In genomic region chr14:81220488-81220766, GRCh38 we compare ENCODE assay signal across 8 cellular contexts. TPM values are rescaled to one million over a fixed set of nuclear protein-coding genes. Genes with fewer than 3 reads are reported as not detected.
DNase-seq lines count a peak whose midpoint lies in the region; ATAC-seq and TF ChIP-seq lines count a peak whose summit lies in the region.

No MANE protein-coding gene starts in this region.

- peaks cover 8% of the 10 kb centered on the region for H3K36me3 Mint-ChIP-seq in progenitor cell of endocrine pancreas (ENCODE audit: insufficient read depth)

- H3K27me3 Mint-ChIP-seq in progenitor cell of endocrine pancreas = no peaks in the 10 kb centered on the region

- H3K4me1 ChIP-seq in SJCRH30 (peaks cover 15% of the 10 kb centered on the region), esophagus (ENCODE audit: control insufficient read depth in 2 of 2, insufficient read depth in 2 of 2, low read length in 1 of 2) (no peaks in the 10 kb centered on the region)

- H3K9me3 Mint-ChIP-seq in progenitor cell of endocrine pancreas (ENCODE audit: low read depth) = no peaks in the 10 kb centered on the region

- H3K27me3 ChIP-seq in SJCRH30 = no peaks in the 10 kb centered on the region
- no peaks in the 10 kb centered on the region for H3K27me3 ChIP-seq in esophagus (ENCODE audit: control insufficient read depth in 1 of 2, insufficient read depth in 2 of 2, low read length in 2 of 2)

- H3K27ac ChIP-seq in SJCRH30 (peak overlapping the region; percentile 100), esophagus (ENCODE audit: low read depth in 2 of 2, low read length in 1 of 2) (peak overlapping the region; percentile 97 to 99)

- TF ChIP-seq CTCF in GM12864 (IDR thresholded peaks at IDR 0.05; ENCODE audit: low read depth, low read length, missing control alignments) = no peak
- no peak for TF ChIP-seq CTCF in progenitor cell of endocrine pancreas (IDR thresholded peaks at IDR 0.05; ENCODE audit: unreplicated experiment)

- H3K9me3 ChIP-seq in SJCRH30 (replicated peaks) (no peaks in the 10 kb centered on the region), esophagus (ENCODE audit: control insufficient read depth in 2 of 2, insufficient read depth in 1 of 2, low read depth in 1 of 2, low read length in 1 of 2) (no peaks in the 10 kb centered on the region)

- peak overlapping the region; percentile 87 for H3K4me3 ChIP-seq in GM12864 (ENCODE audit: low read depth, low read length)
- H3K4me3 ChIP-seq in SJCRH30 = peak overlapping the region; percentile 93
- H3K4me3 ChIP-seq in esophagus (ENCODE audit: low read depth in 1 of 2, low read length in 2 of 2) = peak overlapping the region; percentile 73 to 90

- H3K27ac Mint-ChIP-seq in progenitor cell of endocrine pancreas = peak overlapping the region; percentile 99

- H3K36me3 ChIP-seq in SJCRH30 = peaks cover 8% of the 10 kb centered on the region
- no peaks in the 10 kb centered on the region for H3K36me3 ChIP-seq in esophagus (ENCODE audit: control insufficient read depth in 2 of 2, insufficient read depth in 2 of 2, low read length in 1 of 2)

- intact Hi-C loops in left colon (cut with DNase I, micrococcal nuclease) = no loop called here

- H3K4me1 Mint-ChIP-seq in progenitor cell of endocrine pancreas (ENCODE audit: low read depth) = peaks cover 27% of the 10 kb centered on the region

- ATAC-seq in left colon = no peak
- ATAC-seq in GM18498 (IDR thresholded peaks at IDR 0.05; ENCODE audit: unreplicated experiment) = no peak

- peak overlapping the region; percentile 97 for H3K4me3 Mint-ChIP-seq in progenitor cell of endocrine pancreas (ENCODE audit: low read depth)

- no peak for DNase-seq in GM12864 (ENCODE audit: low read depth)
- DNase-seq in SJCRH30 = no peak
- DNase-seq in progenitor cell of endocrine pancreas (ENCODE audit: low spot score, unreplicated experiment) = no peak
- no peak for DNase-seq in left colon
- no peak for DNase-seq in NK-92 treated with Interleukin-12 subunit alpha and Interleukin-12 subunit beta, amount 100 ng/mL, for 24 hours (lab: John Stamatoyannopoulos, UW)
- DNase-seq in AML-193 (lab: John Stamatoyannopoulos, UW) = no peak

- 0 to 1% methylated on average over 9 to 10 of the region's 10 CpGs for WGBS in esophagus, 2 donors

RNA-seq across cellular contexts. Expression of gene GTF2A1, which starts 0.3 kb away (rescaled TPM):
- 25.9 and 27.3 TPM in 2 replicates for total RNA-seq in SJCRH30 (2014; rRNA removed; shearing (Covaris generic))
- polyA plus RNA-seq in esophagus = 1 to 10 TPM; 3.8 to 6.2 TPM
- 29.7 and 33.4 TPM in 2 replicates for total RNA-seq in progenitor cell of endocrine pancreas
- 10 to 100 TPM; 23.9 to 29.5 TPM for total RNA-seq in left colon
